In the genomic region with DNA sequence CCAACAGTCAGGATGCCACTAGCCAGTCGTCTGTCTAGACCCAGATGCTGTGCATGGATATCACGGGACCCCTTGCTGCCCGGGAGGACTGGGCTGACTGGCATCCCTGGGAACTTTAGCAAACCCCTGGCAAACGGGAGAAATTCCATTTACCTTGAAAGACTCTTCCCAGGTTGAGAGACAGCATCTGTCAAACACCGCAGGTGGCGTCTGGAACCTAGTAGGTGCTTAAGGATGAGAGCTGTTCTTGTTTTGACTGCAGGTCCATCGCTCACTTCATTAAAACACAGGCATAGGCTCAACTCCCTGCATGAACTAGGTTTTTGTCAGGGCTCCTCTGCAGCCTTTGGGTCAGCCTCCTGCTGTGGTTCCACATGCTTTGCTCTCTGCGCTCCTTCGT, we compare ENCODE assay signal across 29 cellular contexts.
"Had no signal": no experiment of that assay in that cellular context is flagged by ENCODE, and none has a peak within 500 bp of the region (broad histone marks: within the 10 kb centered on the region; RNA-seq: fewer than 3 reads in every experiment).

No MANE protein-coding gene starts in this region.

- DNase-seq: activated CD4-positive, alpha-beta T cell treated with anti-CD3 and anti-CD28 coated beads, Interleukin-2, amount 10 ng/mL, durations not matched to agents 24 days and 14 days; activated CD4-positive, alpha-beta T cell treated with anti-CD3 and anti-CD28 coated beads, Interleukin-2, amount 50 U/mL, for 4 hours; activated CD8-positive, alpha-beta T cell treated with anti-CD3 and anti-CD28 coated beads for 36 hours; activated effector memory CD4-positive, alpha-beta T cell treated with anti-CD3 and anti-CD28 coated beads, Interleukin-2, amount 50 U/mL, for 16 hours; activated naive CD4-positive, alpha-beta T cell; activated naive CD4-positive, alpha-beta T cell treated with anti-CD3 and anti-CD28 coated beads, Interleukin-2, amount 50 U/mL, for 16 hours; activated naive CD8-positive, alpha-beta T cell treated with anti-CD3 and anti-CD28 coated beads for 36 hours; activated T-cell treated with anti-CD3 and anti-CD28 coated beads, Interleukin-2, amount 50 U/mL, for 1 hour; activated T-cell treated with anti-CD3 and anti-CD28 coated beads, Interleukin-2, amount 50 U/mL, for 72 hours; amniotic stem cell; aorta; brain microvascular endothelial cell; central memory CD4-positive, alpha-beta T cell; Kasumi-1; KBM-7; MG63; NCI-H1092; NCI-H1436 treated with DMSO at 0.1 percent for 48 hours; NCI-H1694 treated with DMSO at 0.1 percent for 48 hours; NCI-H2029; NCI-H510A; NCI-H526; NCI-H748 treated with DMSO at 0.1 percent for 48 hours; SHP77; SJCRH30; T1000 had no signal

- H3K27me3 Mint-ChIP-seq: activated naive CD8-positive, alpha-beta T cell treated with anti-CD3 and anti-CD28 coated beads for 36 hours; activated T-helper 17 cell treated with anti-CD3 and anti-CD28 coated beads, Interleukin-2, amount 50 U/mL, for 72 hours had no signal

- H3K27me3 ChIP-seq: brain microvascular endothelial cell, MG63 had no signal

- H3K27ac ChIP-seq: brain microvascular endothelial cell, SJCRH30, SK-N-MC had no signal

- H3K4me3 Mint-ChIP-seq: activated CD4-positive, alpha-beta T cell treated with anti-CD3 and anti-CD28 coated beads, Interleukin-2, amount 10 ng/mL, durations not matched to agents 24 days and 14 days; activated CD8-positive, alpha-beta T cell treated with anti-CD3 and anti-CD28 coated beads for 36 hours; activated naive CD8-positive, alpha-beta T cell treated with anti-CD3 and anti-CD28 coated beads for 36 hours; activated T-cell treated with anti-CD3 and anti-CD28 coated beads, Interleukin-2, amount 50 U/mL, for 72 hours; activated T-helper 17 cell treated with anti-CD3 and anti-CD28 coated beads, Interleukin-2, amount 50 U/mL, for 72 hours had no signal

- H3K36me3 Mint-ChIP-seq: activated naive CD8-positive, alpha-beta T cell treated with anti-CD3 and anti-CD28 coated beads for 36 hours had no signal

- ATAC-seq: activated CD8-positive, alpha-beta T cell treated with anti-CD3 and anti-CD28 coated beads for 36 hours; activated T-cell treated with anti-CD3 and anti-CD28 coated beads, Interleukin-2, amount 50 U/mL, for 72 hours; activated T-helper 17 cell treated with anti-CD3 and anti-CD28 coated beads, Interleukin-2, amount 50 U/mL, for 72 hours; Panc1 had no signal

- H3K27ac Mint-ChIP-seq: activated CD4-positive, alpha-beta T cell treated with anti-CD3 and anti-CD28 coated beads, Interleukin-2, amount 10 ng/mL, durations not matched to agents 24 days and 14 days; activated CD8-positive, alpha-beta T cell treated with anti-CD3 and anti-CD28 coated beads for 36 hours; activated naive CD8-positive, alpha-beta T cell treated with anti-CD3 and anti-CD28 coated beads for 36 hours; activated T-cell treated with anti-CD3 and anti-CD28 coated beads, Interleukin-2, amount 50 U/mL, for 72 hours; activated T-helper 17 cell treated with anti-CD3 and anti-CD28 coated beads, Interleukin-2, amount 50 U/mL, for 72 hours had no signal

- H3K4me3 ChIP-seq: MG63, SJCRH30, SK-N-MC had no signal

- H3K9me3 ChIP-seq: MG63, SJCRH30 had no signal

- H3K4me1 Mint-ChIP-seq: activated T-helper 17 cell treated with anti-CD3 and anti-CD28 coated beads, Interleukin-2, amount 50 U/mL, for 72 hours had no signal

- H3K9me3 Mint-ChIP-seq: activated CD4-positive, alpha-beta T cell treated with anti-CD3 and anti-CD28 coated beads, Interleukin-2, amount 10 ng/mL, durations not matched to agents 24 days and 14 days; activated CD8-positive, alpha-beta T cell treated with anti-CD3 and anti-CD28 coated beads for 36 hours; activated naive CD8-positive, alpha-beta T cell treated with anti-CD3 and anti-CD28 coated beads for 36 hours; activated T-helper 17 cell treated with anti-CD3 and anti-CD28 coated beads, Interleukin-2, amount 50 U/mL, for 72 hours had no signal

- H3K4me1 ChIP-seq: SJCRH30 had no signal

- H3K36me3 ChIP-seq: brain microvascular endothelial cell, MG63, SJCRH30 had no signal
